8 cellular contexts compared by ENCODE assay signal in the genomic region with DNA sequence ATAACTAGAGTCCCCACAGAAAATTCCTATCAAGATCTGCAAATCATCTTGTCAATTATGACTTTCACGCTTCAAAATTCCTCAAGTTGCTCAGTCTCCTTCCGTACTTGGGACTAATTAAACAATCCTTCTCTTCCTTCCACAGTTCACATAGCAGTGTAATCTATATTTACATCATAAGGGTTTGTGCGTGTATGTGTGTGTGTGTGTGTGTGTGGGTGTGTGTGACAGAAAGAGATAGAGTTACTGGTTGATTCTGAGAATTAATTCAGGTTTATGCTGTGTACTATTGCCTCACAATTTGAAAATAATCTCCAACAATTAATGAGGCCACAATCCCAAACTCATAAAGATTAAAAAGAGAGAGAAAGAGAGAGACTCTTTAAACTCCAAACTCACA.
"Had no signal": no experiment of that assay in that cellular context is flagged by ENCODE, and none has a peak within 500 bp of the region (broad histone marks: within the 10 kb centered on the region; RNA-seq: fewer than 3 reads in every experiment).

No MANE protein-coding gene starts in this region.

- H3K9ac ChIP-seq: GM23248 had no signal

- H3K27ac ChIP-seq: GM23248 had no signal

- H3K4me3 ChIP-seq: GM23248, HAP-1, K562 had no signal

- H3K36me3 ChIP-seq: HAP-1 had no signal

- H2AFZ ChIP-seq: GM23248 had no signal

- H3K4me1 ChIP-seq: HAP-1 had no signal

- H3K9me3 ChIP-seq: HAP-1 had no signal

- FAIRE-seq: HTR-8/SVneo, K562 had no signal

- DNase-seq: GM23248, GOT3, H7, IMR-90, KG1 had no signal
